ENCODE assay signal across 17 cellular contexts in the genomic region with DNA sequence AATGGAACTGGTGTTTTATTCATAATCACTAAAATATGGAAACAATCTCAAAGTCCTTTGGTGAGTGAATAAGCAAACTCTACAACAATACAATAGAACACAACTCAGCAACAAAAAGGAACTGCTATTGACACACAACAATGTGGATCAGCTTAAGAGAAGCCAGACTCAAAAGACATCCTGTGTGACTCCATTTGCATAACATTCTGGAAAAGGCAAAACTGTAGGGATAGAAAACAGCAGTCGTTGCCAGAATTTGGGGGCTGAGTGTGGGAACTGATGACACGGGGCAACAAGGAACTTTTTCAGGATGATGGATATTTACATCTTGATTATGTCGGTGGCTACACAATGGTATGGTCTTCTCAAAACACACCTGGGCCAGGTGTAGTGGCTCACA.
"Had no signal": no experiment of that assay in that cellular context is flagged by ENCODE, and none has a peak within 500 bp of the region (broad histone marks: within the 10 kb centered on the region; RNA-seq: fewer than 3 reads in every experiment).

No MANE protein-coding gene starts in this region.

- H3K27me3 Mint-ChIP-seq: central memory CD8-positive, alpha-beta T cell; effector memory CD8-positive, alpha-beta T cell; memory B cell; natural killer cell treated with Interleukin-12 subunit alpha and Interleukin-12 subunit beta and Interleukin-15 and Interleukin-18, amount 100 ng/mL, for 72 hours had no signal

- ATAC-seq: effector memory CD8-positive, alpha-beta T cell; left ventricle myocardium superior; natural killer cell treated with Interleukin-12 subunit alpha and Interleukin-12 subunit beta and Interleukin-15 and Interleukin-18, amount 100 ng/mL, for 72 hours; right cardiac atrium had no signal

- H3K27ac Mint-ChIP-seq: activated naive CD8-positive, alpha-beta T cell treated with anti-CD3 and anti-CD28 coated beads, Interleukin-2, amount 10 ng/mL, durations not matched to agents 7 days and 5 days; activated T-helper 1 cell treated with anti-CD3 and anti-CD28 coated beads, Interleukin-12 subunit alpha, Interleukin-12 subunit beta, Interleukin-2, Interleukin-4 antibody, amounts not matched to agents 30 ng/mL and 10 ng/mL and 1 ng/mL, durations not matched to agents 14 hours and 24 hours and 36 hours; memory B cell had no signal

- H3K9me3 Mint-ChIP-seq: activated T-helper 1 cell treated with anti-CD3 and anti-CD28 coated beads, Interleukin-12 subunit alpha, Interleukin-12 subunit beta, Interleukin-2, Interleukin-4 antibody, amounts not matched to agents 30 ng/mL and 10 ng/mL and 1 ng/mL, durations not matched to agents 14 hours and 24 hours and 36 hours; central memory CD8-positive, alpha-beta T cell; effector memory CD8-positive, alpha-beta T cell; natural killer cell treated with Interleukin-12 subunit alpha and Interleukin-12 subunit beta and Interleukin-15 and Interleukin-18, amount 100 ng/mL, for 72 hours had no signal

- H3K36me3 ChIP-seq: brain microvascular endothelial cell, prostate gland had no signal

- H3K4me3 Mint-ChIP-seq: activated naive CD8-positive, alpha-beta T cell treated with anti-CD3 and anti-CD28 coated beads, Interleukin-2, amount 10 ng/mL, durations not matched to agents 7 days and 5 days; activated T-helper 1 cell treated with anti-CD3 and anti-CD28 coated beads, Interleukin-12 subunit alpha, Interleukin-12 subunit beta, Interleukin-2, Interleukin-4 antibody, amounts not matched to agents 30 ng/mL and 10 ng/mL and 1 ng/mL, durations not matched to agents 14 hours and 24 hours and 36 hours; central memory CD8-positive, alpha-beta T cell; effector memory CD8-positive, alpha-beta T cell; memory B cell; natural killer cell treated with Interleukin-12 subunit alpha and Interleukin-12 subunit beta and Interleukin-15 and Interleukin-18, amount 100 ng/mL, for 72 hours had no signal

- H3K4me3 ChIP-seq: prostate gland, skin epidermis had no signal

- H3K4me1 ChIP-seq: prostate gland had no signal

- H3K4me1 Mint-ChIP-seq: memory B cell had no signal

- DNase-seq: activated CD4-positive, alpha-beta T cell treated with anti-CD3 and anti-CD28 coated beads, Interleukin-2, amount 50 U/mL, for 1 hour; activated naive CD8-positive, alpha-beta T cell treated with anti-CD3 and anti-CD28 coated beads, Interleukin-2, amount 10 ng/mL, durations not matched to agents 7 days and 5 days; brain microvascular endothelial cell; effector memory CD8-positive, alpha-beta T cell; kidney glomerular epithelial cell; left ventricle myocardium superior; right cardiac atrium; stimulated activated CD4-positive, alpha-beta T cell treated with anti-CD3 and anti-CD28 coated beads, Interleukin-4, amount 100 ng/mL, for 24 hours; stimulated activated CD8-positive, alpha-beta memory T cell treated with anti-CD3 and anti-CD28 coated beads, Interleukin-4, amount 100 ng/mL, for 48 hours; stimulated activated naive CD4-positive, alpha-beta T cell treated with Interleukin-2 at 50 U/mL for 16 hours; trophoblast cell had no signal

- H3K27ac ChIP-seq: brain microvascular endothelial cell, prostate gland, skin epidermis had no signal

- H3K27me3 ChIP-seq: brain microvascular endothelial cell had no signal

- H3K9me3 ChIP-seq: prostate gland had no signal
